22 cellular contexts compared by ENCODE assay signal in genomic region chr15:45921978-45922377, GRCh38.
"Had no signal": no experiment of that assay in that cellular context is flagged by ENCODE, and none has a peak within 500 bp of the region (broad histone marks: within the 10 kb centered on the region; RNA-seq: fewer than 3 reads in every experiment).

No MANE protein-coding gene starts in this region.

- H3K27me3 ChIP-seq: breast epithelium had no signal

- H3K4me2 ChIP-seq: PC-9 had no signal

- H2AFZ ChIP-seq: PC-9 had no signal

- DNase-seq: activated CD4-positive, alpha-beta T cell treated with anti-CD3 and anti-CD28 coated beads for 36 hours; activated CD8-positive, alpha-beta memory T cell treated with anti-CD3 and anti-CD28 coated beads, Interleukin-2, amount 50 U/mL, for 4 hours; activated CD8-positive, alpha-beta T cell treated with anti-CD3 and anti-CD28 coated beads for 36 hours; activated gamma-delta T cell treated with Interleukin-2 at 50 U/mL for 16 hours; activated naive CD4-positive, alpha-beta T cell treated with anti-CD3 and anti-CD28 coated beads, Interleukin-2, amount 10 ng/mL, durations not matched to agents 7 days and 5 days; activated naive CD8-positive, alpha-beta T cell treated with anti-CD3 and anti-CD28 coated beads for 36 hours; activated T-cell treated with anti-CD3 and anti-CD28 coated beads, Interleukin-2, amount 50 U/mL, for 72 hours; caudate nucleus; NCI-H1105 treated with DMSO at 0.1 percent for 48 hours; NCI-H1436 treated with DMSO at 0.1 percent for 48 hours; NCI-H187; NCI-H2081; NCI-H446; NCI-H524; PC-9; SIG-M5; T-cell; T-helper 2 cell; T1000; WERI-Rb-1 had no signal

- H3K36me3 ChIP-seq: breast epithelium, WERI-Rb-1 had no signal

- H3K4me3 ChIP-seq: breast epithelium, PC-9, SK-N-MC had no signal

- H3K27ac ChIP-seq: PC-9, SK-N-MC, WERI-Rb-1 had no signal

- H3K9me3 ChIP-seq: breast epithelium had no signal

- H3K4me1 ChIP-seq: breast epithelium had no signal

- ATAC-seq: activated CD4-positive, alpha-beta T cell treated with anti-CD3 and anti-CD28 coated beads for 36 hours; activated CD8-positive, alpha-beta T cell treated with anti-CD3 and anti-CD28 coated beads for 36 hours; activated T-cell treated with anti-CD3 and anti-CD28 coated beads, Interleukin-2, amount 50 U/mL, for 72 hours; T-cell had no signal
